ENCODE assay signal across 12 cellular contexts in genomic region chr1:15963968-15964648, GRCh38. TPM values are rescaled to one million over a fixed set of nuclear protein-coding genes. Genes with fewer than 3 reads are reported as not detected.
DNase-seq lines count a peak whose midpoint lies in the region; ATAC-seq and TF ChIP-seq lines count a peak whose summit lies in the region.
"Had no signal": no experiment of that assay in that cellular context is flagged by ENCODE, and none has a peak within 500 bp of the region (broad histone marks: within the 10 kb centered on the region; RNA-seq: fewer than 3 reads in every experiment).

No MANE protein-coding gene starts in this region.

- H3F3A ChIP-seq in OCI-LY1 (ENCODE audit: insufficient read depth, low read length), result no peaks in the 10 kb centered on the region; the same call in 1 of the 2 replicates

- no peak overlapping the region for H3K4me2 ChIP-seq in OCI-LY1 (ENCODE audit: low read length)

- H3K4me3 Mint-ChIP-seq in activated naive CD4-positive, alpha-beta T cell treated with anti-CD3 and anti-CD28 coated beads, Interleukin-2, amount 50 U/mL, for 24 hours, result peak overlapping the region; percentile 91

- H3K27ac Mint-ChIP-seq in activated naive CD4-positive, alpha-beta T cell treated with anti-CD3 and anti-CD28 coated beads, Interleukin-2, amount 50 U/mL, for 24 hours, result peak overlapping the region; percentile 99

- peaks cover 90% of the 10 kb centered on the region for H3K4me1 Mint-ChIP-seq in activated naive CD4-positive, alpha-beta T cell treated with anti-CD3 and anti-CD28 coated beads, Interleukin-2, amount 50 U/mL, for 24 hours

- H3K27me3 ChIP-seq in OCI-LY1 (ENCODE audit: insufficient read depth, low read length), result no peaks in the 10 kb centered on the region
- no peaks in the 10 kb centered on the region for H3K27me3 ChIP-seq in colonic mucosa
- H3K27me3 ChIP-seq in thoracic aorta (replicated peaks; ENCODE audit: insufficient read depth), result no peaks in the 10 kb centered on the region
- H3K27me3 ChIP-seq in uterus, result no peaks in the 10 kb centered on the region
- H3K27me3 ChIP-seq: BE2C had no signal

- peaks cover 34% of the 10 kb centered on the region for H3K4me1 ChIP-seq in OCI-LY1 (ENCODE audit: insufficient read depth, low read length, severe bottlenecking)
- peaks cover 4% of the 10 kb centered on the region for H3K4me1 ChIP-seq in colonic mucosa
- H3K4me1 ChIP-seq in thoracic aorta (ENCODE audit: control insufficient read depth in 1 of 2, low read depth in 2 of 2), result peaks cover 18 to 53% of the 10 kb centered on the region in 2 donors
- H3K4me1 ChIP-seq in uterus, result peaks cover 0 to 7% of the 10 kb centered on the region in 2 donors
- H3K4me1 ChIP-seq: BE2C had no signal

- H3K36me3 ChIP-seq in OCI-LY1 (ENCODE audit: insufficient read depth, low read length) (peaks cover 24% of the 10 kb centered on the region), colonic mucosa (no peaks in the 10 kb centered on the region), thoracic aorta (no peaks in the 10 kb centered on the region), uterus (no peaks in the 10 kb centered on the region)
- H3K36me3 ChIP-seq: BE2C had no signal

- peaks cover 11% of the 10 kb centered on the region for H3K36me3 Mint-ChIP-seq in activated naive CD4-positive, alpha-beta T cell treated with anti-CD3 and anti-CD28 coated beads, Interleukin-2, amount 50 U/mL, for 24 hours

- H3K9me2 ChIP-seq in OCI-LY1 (ENCODE audit: low read depth, low read length), result no peaks in the 10 kb centered on the region

- no peaks in the 10 kb centered on the region for H3K9me3 Mint-ChIP-seq in activated naive CD4-positive, alpha-beta T cell treated with anti-CD3 and anti-CD28 coated beads, Interleukin-2, amount 50 U/mL, for 24 hours

- H3K4me3 ChIP-seq in OCI-LY1 (ENCODE audit: low read depth, low read length, poor library complexity, severe bottlenecking), result no peak overlapping the region
- no peak overlapping the region for H3K4me3 ChIP-seq in colonic mucosa
- H3K4me3 ChIP-seq in thoracic aorta, result no peak overlapping the region
- no peak overlapping the region for H3K4me3 ChIP-seq in uterus

- TF ChIP-seq CTCF in OCI-LY1 (IDR thresholded peaks at IDR 0.05; ENCODE audit: low read length), result no peak
- TF ChIP-seq CTCF in colonic mucosa (IDR thresholded peaks at IDR 0.05), result no peak
- TF ChIP-seq CTCF in thoracic aorta (IDR thresholded peaks at IDR 0.05), result no peak
- no peak for TF ChIP-seq CTCF in uterus (IDR thresholded peaks at IDR 0.05)
- no peak for TF ChIP-seq CTCF in GM13977 (IDR thresholded peaks at IDR 0.05; ENCODE audit: extremely low read depth, insufficient read depth, missing control alignments)

- H3K27me3 Mint-ChIP-seq in activated naive CD4-positive, alpha-beta T cell treated with anti-CD3 and anti-CD28 coated beads, Interleukin-2, amount 50 U/mL, for 24 hours, result no peaks in the 10 kb centered on the region

- H2AFZ ChIP-seq in OCI-LY1 (ENCODE audit: low read length), result no peak overlapping the region

- H3K79me2 ChIP-seq in OCI-LY1 (ENCODE audit: insufficient read depth, low read length), result no peaks in the 10 kb centered on the region

- DNase-seq in activated naive CD4-positive, alpha-beta T cell treated with anti-CD3 and anti-CD28 coated beads, Interleukin-2, amount 50 U/mL, for 16 hours, result no peak
- DNase-seq in colonic mucosa (no peak), thoracic aorta (ENCODE audit: low spot score) (no peak), uterus (no peak), GM13977 (ENCODE audit: low spot score) (no peak)
- DNase-seq in stimulated activated CD4-positive, alpha-beta T cell treated with anti-CD3 and anti-CD28 coated beads, Interleukin-1b, Interleukin-23, amount 100 ng/mL, for 48 hours, result no peak
- DNase-seq: BE2C had no signal

- in situ Hi-C loops in GM13977 (cut with MboI; ENCODE audit: low pct_unique_long_range_greater_than_20kb, low sequenced_read_pairs, unreplicated experiment), result no loop called here

- H3K27ac ChIP-seq in OCI-LY1 (ENCODE audit: low read depth, low read length, poor library complexity, severe bottlenecking), result peak overlapping the region; percentile 14
- H3K27ac ChIP-seq in colonic mucosa, result peak overlapping the region; percentile 34
- peak overlapping the region; percentile 14 to 30 for H3K27ac ChIP-seq in thoracic aorta
- H3K27ac ChIP-seq in uterus, result no peak overlapping the region

- H3K9me3 ChIP-seq in OCI-LY1 (ENCODE audit: low read length) (no peaks in the 10 kb centered on the region), colonic mucosa (no peaks in the 10 kb centered on the region), thoracic aorta (no peaks in the 10 kb centered on the region), uterus (no peaks in the 10 kb centered on the region)
- H3K9me3 ChIP-seq: BE2C had no signal

- ATAC-seq in thoracic aorta (ENCODE audit: insufficient number of reproducible peaks, low FRiP score, low read depth), result no peak

- no peak for TF ChIP-seq POLR2A in uterus (IDR thresholded peaks at IDR 0.05)

- no peak overlapping the region for H3K9ac ChIP-seq in OCI-LY1 (ENCODE audit: low read length)
- no peak overlapping the region for H3K9ac ChIP-seq in colonic mucosa (ENCODE audit: low read depth in 2 of 2, low read length in 2 of 2)

- H4K20me1 ChIP-seq in OCI-LY1 (ENCODE audit: insufficient read depth, low read length), result no peaks in the 10 kb centered on the region

- intact Hi-C loops in colonic mucosa (cut with DNase I) (no loop called here), uterus (cut with DNase I; ENCODE audit: low total_unique reads) (no loop called here)

RNA-seq across cellular contexts. Expression of gene ZBTB17, which starts 11.8 kb away (rescaled TPM):
- total RNA-seq in colonic mucosa (10 to 100 TPM; 24.9 to 36.3 TPM), thoracic aorta (10 to 100 TPM; 42.9 to 46.5 TPM), uterus (100 to 1,000 TPM in 1 of 4 donors, 10 to 100 TPM in 3; 21.3 to 120 (median 70.0) TPM)

RNA-seq across cellular contexts. Expression of gene SRARP, which starts 39.9 kb away (rescaled TPM):
- total RNA-seq in colonic mucosa (not detected), thoracic aorta (not detected), uterus (not detected)
- total RNA-seq: fibroblast of lung, mucosa of gallbladder, RPMI7951 had no signal

RNA-seq across cellular contexts. Expression of gene HSPB7, which starts 53.7 kb away (rescaled TPM):
- total RNA-seq in colonic mucosa (10 to 100 TPM in 1 of 2 donors, 1 to 10 TPM in 1; 1.1 to 12.7 TPM), thoracic aorta (100 to 1,000 TPM; 223 to 430 TPM), uterus (100 to 1,000 TPM in 1 of 4 donors, 10 to 100 TPM in 2, 1 to 10 TPM in 1; 8.7 to 283 (median 22.6) TPM)

RNA-seq across cellular contexts. Expression of gene CLCNKA, which starts 57.7 kb away (rescaled TPM):
- under 1 TPM in 1 of 2 donors, not detected in 1; 0.42 TPM for total RNA-seq in colonic mucosa
- 1 to 10 TPM in 1 of 2 donors, not detected in 1; 4.7 TPM for total RNA-seq in thoracic aorta
- total RNA-seq in uterus, result 1 to 10 TPM in 1 of 4 donors, not detected in 3; 2.9 TPM

Comparison
In these comparisons a context has a peak if more than half of its experiments do, and no peak if none do; other contexts are left out.
1. H3K27ac ChIP-seq: peak in OCI-LY1 (single experiment), colonic mucosa (single experiment) and thoracic aorta (2 of 2); none in uterus (0 of 2).